ENCODE assay signal across 8 cellular contexts in genomic region chr5:149551227-149552037, GRCh38. TPM values are rescaled to one million over a fixed set of nuclear protein-coding genes. Genes with fewer than 3 reads are reported as not detected.
DNase-seq lines count a peak whose midpoint lies in the region; ATAC-seq and TF ChIP-seq lines count a peak whose summit lies in the region.

Gene CSNK1A1, minus strand, starts transcription at chr5:149551439. Its CDS starts 475 bp downstream, at chr5:149550964.

- peak; percentile 98 for DNase-seq in DMS53 treated with DMSO at 0.1 percent for 48 hours (lab: John Stamatoyannopoulos, UW; ENCODE audit: unreplicated experiment)
- peak; percentile 97 for DNase-seq in Jurkat, Clone E6-1 (ENCODE audit: low read depth, low spot score)
- DNase-seq in PC-3 = peak; percentile 100
- peak; percentile 99 for DNase-seq in activated T-cell treated with anti-CD3 and anti-CD28 coated beads for 48 hours (ENCODE audit: low read depth)
- peak; percentile 91 for DNase-seq in epithelial cell of prostate (ENCODE audit: low read depth, low spot score)
- DNase-seq in mucosa of gallbladder (ENCODE audit: low spot score) = peak; percentile 98
- peak; percentile 97 for DNase-seq in stimulated activated CD8-positive, alpha-beta memory T cell treated with anti-CD3 and anti-CD28 coated beads, Interleukin-4, amount 100 ng/mL, for 4 hours (ENCODE audit: low read depth in 2 of 2, low spot score in 1 of 2)

- H3K9me2 ChIP-seq in PC-3 (replicated peaks; ENCODE audit: low read length) = no peaks in the 10 kb centered on the region

- H3K4me1 ChIP-seq in PC-3 (ENCODE audit: insufficient read depth, low read length) = peaks cover 35% of the 10 kb centered on the region

- H3K9ac ChIP-seq in PC-3 (ENCODE audit: low read length) = peak within 1 kb of the TSS; percentile 99

- H3K27ac ChIP-seq in PC-3 (ENCODE audit: low read length) (peak within 1 kb of the TSS; percentile 85), epithelial cell of prostate (peak within 1 kb of the TSS; percentile 94)

- peak; percentile 98 for TF ChIP-seq CTCF in PC-3 (conservative IDR thresholded peaks at IDR 0.05; ENCODE audit: low read depth, low read length)

- peaks cover 60% of the 10 kb centered on the region for H3K79me2 ChIP-seq in PC-3 (ENCODE audit: low read length)

- intact Hi-C loops in PC-3 (cut with micrococcal nuclease) = loop anchor here (1.0 kb wide), 5 partner anchors 10 to 111 kb away; no protein-coding TSS in a partner anchor

- peak within 1 kb of the TSS; percentile 88 for H3K4me2 ChIP-seq in PC-3 (ENCODE audit: low read length)

- H3K4me3 ChIP-seq in Jurkat, Clone E6-1 (ENCODE audit: low read length) = peak within 1 kb of the TSS; percentile 99
- H3K4me3 ChIP-seq in PC-3 (ENCODE audit: low read length) = peak within 1 kb of the TSS; percentile 93

- H3K27me3 ChIP-seq in PC-3 (ENCODE audit: low read length) = no peaks in the 10 kb centered on the region

- CTCF ChIA-PET in PC-3 (lab: Charles Lee) = interaction anchor here (0.6 to 1.4 kb wide), 7 partner anchors 11 to 112 kb away, joined by 3 to 6 read pairs (median 4); no protein-coding TSS in a partner anchor

- H3K9me3 ChIP-seq in PC-3 (ENCODE audit: low read length) = no peaks in the 10 kb centered on the region

- peak; percentile 91 for ATAC-seq in GM21619 (IDR thresholded peaks at IDR 0.05; ENCODE audit: unreplicated experiment)
- peak; percentile 89 for ATAC-seq in PC-3

- POLR2A ChIA-PET in PC-3 (lab: Charles Lee; ENCODE audit: unreplicated experiment) = interaction anchor here (0.5 to 1.4 kb wide), 10 partner anchors 10 to 943 kb away, joined by 3 to 31 read pairs (median 4); no protein-coding TSS in a partner anchor

- BruUV-seq in PC-3 (replicated peaks; lab: Mats Ljungman, UMichigan) = TSS peak; percentile 82

- peaks cover 23% of the 10 kb centered on the region for H4K20me1 ChIP-seq in PC-3 (ENCODE audit: low read length)

- H3F3A ChIP-seq in PC-3 (ENCODE audit: low read length, unreplicated experiment) = peaks cover 7% of the 10 kb centered on the region

- peaks cover 32% of the 10 kb centered on the region for H3K36me3 ChIP-seq in PC-3 (ENCODE audit: low read depth, low read length)

- H2AFZ ChIP-seq in PC-3 (ENCODE audit: low read length) = peak within 1 kb of the TSS; percentile 93

RNA-seq across cellular contexts. Expression of gene CSNK1A1, which starts in this region (rescaled TPM):
- 134 TPM for polyA plus RNA-seq in Jurkat, Clone E6-1 (2012; ENCODE audit: insufficient read depth, insufficient read length)
- total RNA-seq in PC-3 (2014; rRNA removed) = 500 and 586 TPM in 2 replicates
- 253 TPM for total RNA-seq in mucosa of gallbladder

Comparison
In these comparisons a context has a peak if more than half of its experiments do, and no peak if none do; other contexts are left out.
1. Peak in every context shown above with its lines: DNase-seq, ATAC-seq, H3K4me3 ChIP-seq and H3K27ac ChIP-seq.